22 cellular contexts compared by ENCODE assay signal in the genomic region with DNA sequence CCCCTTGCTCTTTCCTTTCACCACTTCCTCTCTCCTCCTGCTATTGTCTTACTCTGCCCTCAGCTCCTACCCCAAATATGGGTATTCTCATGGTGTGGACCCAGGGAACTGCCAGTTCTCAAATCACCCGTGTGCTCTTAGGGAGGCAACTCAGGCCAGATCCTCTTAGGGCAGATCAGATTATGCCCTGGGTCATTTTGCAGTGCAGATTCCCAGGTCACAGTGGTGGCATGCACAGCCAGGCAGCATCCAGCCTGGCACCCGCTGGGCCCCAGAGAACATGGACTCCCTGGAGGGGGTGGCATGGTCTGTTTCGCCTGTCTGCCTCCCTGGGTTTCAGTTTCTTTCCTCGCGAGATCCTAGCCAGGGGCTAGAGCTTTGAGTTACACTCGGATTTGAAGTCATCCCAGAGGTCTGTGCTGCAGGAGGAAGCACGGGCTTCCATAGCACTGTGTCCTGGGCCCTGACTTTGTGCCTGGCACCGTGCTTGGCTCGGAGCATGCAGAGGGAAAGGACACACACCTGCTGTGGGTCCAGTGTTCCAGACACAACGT.
"Had no signal": no experiment of that assay in that cellular context is flagged by ENCODE, and none has a peak within 500 bp of the region (broad histone marks: within the 10 kb centered on the region; RNA-seq: fewer than 3 reads in every experiment).

No MANE protein-coding gene starts in this region.

- H3K4me3 Mint-ChIP-seq: activated B cell treated with CpG ODN at 0.5 μM for 24 hours; activated CD4-positive, alpha-beta memory T cell treated with anti-CD3 and anti-CD28 coated beads, Interleukin-2, amount 10 ng/mL, durations not matched to agents 7 days and 5 days; activated CD8-positive, alpha-beta memory T cell treated with anti-CD3 and anti-CD28 coated beads, Interleukin-2, amount 10 ng/mL, durations not matched to agents 7 days and 5 days; activated naive CD8-positive, alpha-beta T cell treated with anti-CD3 and anti-CD28 coated beads for 36 hours; immature natural killer cell; naive thymus-derived CD8-positive, alpha-beta T cell; T-cell had no signal

- H3K27ac Mint-ChIP-seq: activated B cell treated with CpG ODN at 0.5 μM for 24 hours; activated CD4-positive, alpha-beta memory T cell treated with anti-CD3 and anti-CD28 coated beads, Interleukin-2, amount 10 ng/mL, durations not matched to agents 7 days and 5 days; activated CD8-positive, alpha-beta memory T cell treated with anti-CD3 and anti-CD28 coated beads, Interleukin-2, amount 10 ng/mL, durations not matched to agents 7 days and 5 days; activated naive CD8-positive, alpha-beta T cell treated with anti-CD3 and anti-CD28 coated beads for 36 hours; immature natural killer cell; naive thymus-derived CD8-positive, alpha-beta T cell; T-cell had no signal

- H3K4me1 Mint-ChIP-seq: activated B cell treated with CpG ODN at 0.5 μM for 24 hours; activated CD4-positive, alpha-beta memory T cell treated with anti-CD3 and anti-CD28 coated beads, Interleukin-2, amount 10 ng/mL, durations not matched to agents 7 days and 5 days; activated CD8-positive, alpha-beta memory T cell treated with anti-CD3 and anti-CD28 coated beads, Interleukin-2, amount 10 ng/mL, durations not matched to agents 7 days and 5 days; activated naive CD8-positive, alpha-beta T cell treated with anti-CD3 and anti-CD28 coated beads for 36 hours; immature natural killer cell; naive thymus-derived CD8-positive, alpha-beta T cell; T-cell had no signal

- H3K4me1 ChIP-seq: parathyroid adenoma, uterus had no signal

- H3K36me3 Mint-ChIP-seq: activated CD8-positive, alpha-beta memory T cell treated with anti-CD3 and anti-CD28 coated beads, Interleukin-2, amount 10 ng/mL, durations not matched to agents 7 days and 5 days; activated naive CD8-positive, alpha-beta T cell treated with anti-CD3 and anti-CD28 coated beads for 36 hours; immature natural killer cell; naive thymus-derived CD8-positive, alpha-beta T cell; T-cell had no signal

- ATAC-seq: activated CD8-positive, alpha-beta memory T cell treated with anti-CD3 and anti-CD28 coated beads, Interleukin-2, amount 10 ng/mL, durations not matched to agents 7 days and 5 days; naive thymus-derived CD8-positive, alpha-beta T cell; stimulated activated naive CD8-positive, alpha-beta T cell treated with anti-CD3 and anti-CD28 coated beads, Interleukin-15, Interleukin-2, amounts not matched to agents 100 U/mL and 50 U/mL, for 24 hours; T-cell had no signal

- H3K27me3 ChIP-seq: neutrophil, tibial nerve, uterus had no signal

- DNase-seq: activated B cell treated with CpG ODN at 0.5 μM for 24 hours; activated CD4-positive, alpha-beta memory T cell treated with anti-CD3 and anti-CD28 coated beads, Interleukin-2, amount 10 ng/mL, durations not matched to agents 7 days and 5 days; activated CD4-positive, alpha-beta T cell treated with anti-CD3 and anti-CD28 coated beads for 48 hours; activated CD8-positive, alpha-beta memory T cell treated with anti-CD3 and anti-CD28 coated beads, Interleukin-2, amount 10 ng/mL, durations not matched to agents 7 days and 5 days; activated naive CD4-positive, alpha-beta T cell; activated naive CD8-positive, alpha-beta T cell treated with anti-CD3 and anti-CD28 coated beads for 36 hours; amniotic stem cell; dermis blood vessel endothelial cell; foreskin melanocyte; head of caudate nucleus; immature natural killer cell; kidney glomerular epithelial cell; mesendoderm; naive thymus-derived CD8-positive, alpha-beta T cell; stimulated activated CD8-positive, alpha-beta memory T cell treated with anti-CD3 and anti-CD28 coated beads, Interleukin-4, amount 100 ng/mL, for 48 hours; stimulated activated naive CD8-positive, alpha-beta T cell treated with anti-CD3 and anti-CD28 coated beads, Interleukin-15, Interleukin-2, amounts not matched to agents 100 U/mL and 50 U/mL, for 24 hours; substantia nigra; T-cell; uterus had no signal

- H3K36me3 ChIP-seq: neutrophil, uterus had no signal

- H3K9ac ChIP-seq: parathyroid adenoma had no signal

- H3K9me3 ChIP-seq: neutrophil, tibial nerve, uterus had no signal

- H3K27ac ChIP-seq: neutrophil, parathyroid adenoma, tibial nerve, uterus had no signal

- H3K4me3 ChIP-seq: tibial nerve, uterus had no signal

- H2AFZ ChIP-seq: parathyroid adenoma had no signal

- H3K9me3 Mint-ChIP-seq: activated B cell treated with CpG ODN at 0.5 μM for 24 hours; activated CD4-positive, alpha-beta memory T cell treated with anti-CD3 and anti-CD28 coated beads, Interleukin-2, amount 10 ng/mL, durations not matched to agents 7 days and 5 days; activated naive CD8-positive, alpha-beta T cell treated with anti-CD3 and anti-CD28 coated beads for 36 hours; immature natural killer cell; naive thymus-derived CD8-positive, alpha-beta T cell; T-cell had no signal

- H3K79me2 ChIP-seq: parathyroid adenoma had no signal
